In the genomic region with DNA sequence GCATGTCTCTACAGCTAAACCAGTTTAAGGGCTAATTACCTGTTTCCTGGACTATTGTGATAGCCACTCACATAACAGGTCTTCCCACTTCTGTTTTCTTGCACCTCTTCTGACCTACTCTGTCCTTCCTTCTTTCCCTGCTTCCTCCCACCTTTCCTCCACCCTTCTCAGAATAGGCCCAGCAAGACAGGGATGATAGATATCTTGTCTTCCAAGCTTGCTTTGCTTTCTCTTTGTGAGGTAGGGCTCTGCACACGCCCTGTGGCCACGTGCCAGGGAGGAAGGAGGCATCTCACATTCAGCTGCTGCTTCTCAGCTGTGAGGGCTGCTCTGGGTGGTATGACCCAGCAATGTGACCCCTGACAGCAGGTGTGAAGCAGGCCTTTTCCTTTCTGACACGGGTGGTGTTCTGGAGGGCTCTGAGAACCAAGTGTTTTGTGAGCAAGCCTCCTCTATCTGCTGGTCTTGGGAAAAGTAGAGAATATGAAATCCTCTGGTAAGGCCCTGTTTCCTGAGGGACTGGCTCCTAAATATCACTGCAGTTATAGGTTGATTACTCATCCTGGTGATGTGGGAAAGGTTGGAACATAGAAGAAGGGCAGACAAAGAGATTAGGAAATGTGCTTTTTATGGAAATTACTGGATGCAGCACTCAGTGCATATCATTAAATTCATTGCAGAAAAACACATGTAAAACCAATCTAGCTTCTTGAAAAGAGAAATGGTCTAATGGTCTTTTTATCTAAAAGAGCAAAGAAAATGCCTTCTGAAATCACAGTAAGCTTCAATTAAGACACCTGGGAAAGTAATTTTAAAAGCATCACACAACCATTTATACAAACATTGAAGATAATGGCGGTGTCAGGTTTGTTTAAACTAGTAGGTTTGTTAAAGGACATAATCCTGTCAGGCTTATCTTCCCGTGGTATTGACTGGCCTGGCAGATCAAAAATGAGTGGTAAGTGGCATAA, we compare ENCODE assay signal across 1 cellular context.
A peak's percentile ranks its signal among the peaks of the same experiment; 100 is the strongest.
TF ChIP-seq lines count a peak whose summit lies in the region.

No MANE protein-coding gene starts in this region.

TF ChIP-seq in H1, 55 proteins besides CTCF, POLR2A, EP300 and RAD21 (continued from another document):
- TF ChIP-seq E2F6 (IDR thresholded peaks at IDR 0.05) (peak; percentile 64), MAX (IDR thresholded peaks at IDR 0.05) (peak; percentile 91)
TF ChIP-seq in H1: peak in this region for 3.
